ENCODE assay signal across 15 cellular contexts in the genomic region with DNA sequence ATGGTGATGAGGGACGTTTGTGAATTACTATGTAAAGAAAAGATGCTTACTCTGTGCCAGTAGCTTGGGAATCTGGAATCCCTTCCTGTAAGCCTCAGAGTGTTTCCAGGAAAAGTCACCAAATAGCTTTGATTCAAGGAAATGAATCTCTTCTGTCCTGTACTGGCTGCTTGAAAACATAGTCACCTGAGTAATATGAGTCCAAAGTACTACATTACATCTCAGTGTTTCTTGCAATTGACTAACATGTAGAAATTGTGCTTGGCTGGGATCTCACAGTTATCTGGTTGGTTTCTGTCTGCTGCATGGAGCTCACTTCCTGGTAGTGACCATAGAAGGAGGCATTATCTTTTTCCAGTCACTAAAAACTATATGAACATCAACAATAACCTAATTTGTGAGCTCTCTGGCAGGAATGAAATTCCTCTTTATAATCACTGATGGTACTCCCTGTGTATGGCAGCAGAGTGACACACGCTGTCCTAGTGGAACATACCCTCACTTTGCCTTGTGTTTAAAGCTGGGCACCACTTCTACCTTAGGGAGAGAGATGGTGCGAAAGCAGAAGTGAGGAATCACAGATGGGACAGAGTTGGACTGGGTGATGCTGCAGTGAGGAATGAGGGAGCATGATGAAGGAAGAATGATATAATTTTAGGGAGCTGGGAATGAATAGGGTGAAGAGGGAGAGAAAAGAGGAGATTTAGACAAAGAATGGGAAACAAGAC.
A peak's percentile ranks its signal among the peaks of the same experiment; 100 is the strongest.
DNase-seq lines count a peak whose midpoint lies in the region; ATAC-seq, FAIRE-seq and TF ChIP-seq lines count a peak whose summit lies in the region.
"Had no signal": no experiment of that assay in that cellular context is flagged by ENCODE, and none has a peak within 500 bp of the region (broad histone marks: within the 10 kb centered on the region; RNA-seq: fewer than 3 reads in every experiment).

No MANE protein-coding gene starts in this region.

- no peak for TF ChIP-seq POLR2A in GM12892 (IDR thresholded peaks at IDR 0.05; ENCODE audit: low read depth, low read length)

- H3K9me3 Mint-ChIP-seq in activated CD8-positive, alpha-beta memory T cell treated with anti-CD3 and anti-CD28 coated beads, Interleukin-2, amount 10 ng/mL, durations not matched to agents 7 days and 5 days (ENCODE audit: low read depth): no peaks in the 10 kb centered on the region
- no peaks in the 10 kb centered on the region for H3K9me3 Mint-ChIP-seq in activated CD8-positive, alpha-beta T cell treated with anti-CD3 and anti-CD28 coated beads, Interleukin-2, amount 10 ng/mL, durations not matched to agents 7 days and 5 days (ENCODE audit: insufficient read depth)
- H3K9me3 Mint-ChIP-seq in naive thymus-derived CD8-positive, alpha-beta T cell: no peaks in the 10 kb centered on the region
- H3K9me3 Mint-ChIP-seq: CD4-positive, alpha-beta T cell had no signal

- H3K27me3 Mint-ChIP-seq in activated CD8-positive, alpha-beta memory T cell treated with anti-CD3 and anti-CD28 coated beads, Interleukin-2, amount 10 ng/mL, durations not matched to agents 7 days and 5 days: no peaks in the 10 kb centered on the region
- no peaks in the 10 kb centered on the region for H3K27me3 Mint-ChIP-seq in activated CD8-positive, alpha-beta T cell treated with anti-CD3 and anti-CD28 coated beads, Interleukin-2, amount 10 ng/mL, durations not matched to agents 7 days and 5 days (ENCODE audit: low read depth)
- H3K27me3 Mint-ChIP-seq in naive thymus-derived CD8-positive, alpha-beta T cell: no peaks in the 10 kb centered on the region
- H3K27me3 Mint-ChIP-seq: CD4-positive, alpha-beta T cell had no signal

- no peak overlapping the region for H3K4me3 Mint-ChIP-seq in activated CD8-positive, alpha-beta memory T cell treated with anti-CD3 and anti-CD28 coated beads, Interleukin-2, amount 10 ng/mL, durations not matched to agents 7 days and 5 days
- H3K4me3 Mint-ChIP-seq in activated CD8-positive, alpha-beta T cell treated with anti-CD3 and anti-CD28 coated beads, Interleukin-2, amount 10 ng/mL, durations not matched to agents 7 days and 5 days: no peak overlapping the region
- peak overlapping the region in 2 of 10 donors; percentile 8 to 54 for H3K4me3 Mint-ChIP-seq in naive thymus-derived CD8-positive, alpha-beta T cell
- H3K4me3 Mint-ChIP-seq: CD4-positive, alpha-beta T cell had no signal

- CTCF ChIA-PET in activated CD8-positive, alpha-beta memory T cell treated with anti-CD3 and anti-CD28 coated beads, Interleukin-2, amount 10 ng/mL, durations not matched to agents 7 days and 5 days (lab: Charles Lee): interaction anchor here (1.0 to 3.0 kb wide), 4 partner anchors 20 to 116 kb away, joined by 3 to 15 read pairs (median 6); no protein-coding TSS in a partner anchor
- CTCF ChIA-PET in activated CD8-positive, alpha-beta T cell treated with anti-CD3 and anti-CD28 coated beads, Interleukin-2, amount 10 ng/mL, durations not matched to agents 7 days and 5 days (lab: Charles Lee): interaction anchor here (0.7 to 3.3 kb wide), 12 partner anchors 8 to 117 kb away, joined by 3 to 25 read pairs (median 6); no protein-coding TSS in a partner anchor

- peak; percentile 5 for FAIRE-seq in GM12892 (lab: Jason Lieb, UNC)
- FAIRE-seq: H1 had no signal

- no peak for DNase-seq in activated CD8-positive, alpha-beta memory T cell treated with anti-CD3 and anti-CD28 coated beads, Interleukin-2, amount 10 ng/mL, durations not matched to agents 7 days and 5 days
- DNase-seq in activated CD8-positive, alpha-beta memory T cell treated with anti-CD3 and anti-CD28 coated beads, Interleukin-2, amount 50 U/mL, for 48 hours: no peak
- DNase-seq in GM12892 (ENCODE audit: insufficient read length) (no peak), SW480 (ENCODE audit: low spot score) (no peak), NCI-H1105 treated with DMSO at 0.1 percent for 48 hours (lab: John Stamatoyannopoulos, UW) (no peak), A172 (ENCODE audit: low spot score) (no peak)
- no peak for DNase-seq in activated CD8-positive, alpha-beta T cell treated with anti-CD3 and anti-CD28 coated beads, Interleukin-2, amount 10 ng/mL, durations not matched to agents 7 days and 5 days
- no peak for DNase-seq in naive thymus-derived CD8-positive, alpha-beta T cell
- DNase-seq: CD4-positive, alpha-beta T cell; EL; NCI-H187 treated with DMSO at 0.1 percent for 48 hours; right lobe of liver; stomach; uterus had no signal

- peak overlapping the region; percentile 2 for H3K27ac Mint-ChIP-seq in activated CD8-positive, alpha-beta memory T cell treated with anti-CD3 and anti-CD28 coated beads, Interleukin-2, amount 10 ng/mL, durations not matched to agents 7 days and 5 days
- H3K27ac Mint-ChIP-seq in activated CD8-positive, alpha-beta T cell treated with anti-CD3 and anti-CD28 coated beads, Interleukin-2, amount 10 ng/mL, durations not matched to agents 7 days and 5 days: peak overlapping the region; percentile 4
- peak overlapping the region in 6 of 10 donors; percentile 5 to 68 (median 25) for H3K27ac Mint-ChIP-seq in naive thymus-derived CD8-positive, alpha-beta T cell
- H3K27ac Mint-ChIP-seq: CD4-positive, alpha-beta T cell had no signal

- H3K36me3 Mint-ChIP-seq in activated CD8-positive, alpha-beta memory T cell treated with anti-CD3 and anti-CD28 coated beads, Interleukin-2, amount 10 ng/mL, durations not matched to agents 7 days and 5 days: peaks cover 11% of the 10 kb centered on the region
- peaks cover 3% of the 10 kb centered on the region for H3K36me3 Mint-ChIP-seq in activated CD8-positive, alpha-beta T cell treated with anti-CD3 and anti-CD28 coated beads, Interleukin-2, amount 10 ng/mL, durations not matched to agents 7 days and 5 days (ENCODE audit: low read depth)
- H3K36me3 Mint-ChIP-seq in naive thymus-derived CD8-positive, alpha-beta T cell: no peaks in the 10 kb centered on the region

- POLR2A ChIA-PET in activated CD8-positive, alpha-beta T cell treated with anti-CD3 and anti-CD28 coated beads, Interleukin-2, amount 10 ng/mL, durations not matched to agents 7 days and 5 days (lab: Charles Lee): interaction anchor here (0.6 to 1.6 kb wide), 4 partner anchors 23 to 634 kb away, joined by 3 to 5 read pairs (median 4); no protein-coding TSS in a partner anchor
- POLR2A ChIA-PET in naive thymus-derived CD8-positive, alpha-beta T cell (lab: Charles Lee): interaction anchor here (0.7 to 2.2 kb wide), 2 partner anchors 22 to 112 kb away, joined by 3 to 6 read pairs; no protein-coding TSS in a partner anchor

- peaks cover 7% of the 10 kb centered on the region for H3K4me1 Mint-ChIP-seq in activated CD8-positive, alpha-beta memory T cell treated with anti-CD3 and anti-CD28 coated beads, Interleukin-2, amount 10 ng/mL, durations not matched to agents 7 days and 5 days
- H3K4me1 Mint-ChIP-seq in activated CD8-positive, alpha-beta T cell treated with anti-CD3 and anti-CD28 coated beads, Interleukin-2, amount 10 ng/mL, durations not matched to agents 7 days and 5 days (ENCODE audit: low read depth): peaks cover 15% of the 10 kb centered on the region
- H3K4me1 Mint-ChIP-seq in naive thymus-derived CD8-positive, alpha-beta T cell: peaks cover 9 to 19% (median 10%) of the 10 kb centered on the region in 4 donors

- peak; percentile 45 for ATAC-seq in activated CD8-positive, alpha-beta memory T cell treated with anti-CD3 and anti-CD28 coated beads, Interleukin-2, amount 10 ng/mL, durations not matched to agents 7 days and 5 days
- no peak for ATAC-seq in activated CD8-positive, alpha-beta T cell treated with anti-CD3 and anti-CD28 coated beads, Interleukin-2, amount 10 ng/mL, durations not matched to agents 7 days and 5 days
- no peak for ATAC-seq in naive thymus-derived CD8-positive, alpha-beta T cell
